Comparison of ENCODE assay signal across 31 cellular contexts in the genomic region with DNA sequence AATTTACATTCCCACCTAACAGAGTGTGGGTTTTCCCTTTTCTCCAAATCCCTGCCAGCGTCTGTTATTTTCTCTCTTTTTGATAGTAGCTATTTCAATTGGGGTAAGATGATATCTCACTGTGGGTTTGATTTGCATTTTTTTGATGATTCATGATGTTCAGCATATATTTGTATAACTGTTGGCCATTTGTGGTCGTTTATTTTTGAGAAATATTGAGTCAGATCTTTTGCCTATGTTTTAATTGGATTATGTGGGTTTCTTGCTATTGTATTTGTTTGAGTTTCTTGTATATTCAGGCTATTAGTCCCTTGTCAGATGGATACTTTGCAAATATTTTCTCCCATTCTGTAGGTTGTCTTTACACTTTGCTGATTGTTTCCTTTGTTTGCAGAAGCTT.
DNase-seq lines count a peak whose midpoint lies in the region; ATAC-seq and TF ChIP-seq lines count a peak whose summit lies in the region.
"Had no signal": no experiment of that assay in that cellular context is flagged by ENCODE, and none has a peak within 500 bp of the region (broad histone marks: within the 10 kb centered on the region; RNA-seq: fewer than 3 reads in every experiment).

No MANE protein-coding gene starts in this region.

- H3K9me3 ChIP-seq in mammary epithelial cell (replicated peaks; ENCODE audit: insufficient read depth, low read length) (no peaks in the 10 kb centered on the region), breast epithelium (no peaks in the 10 kb centered on the region), sigmoid colon (no peaks in the 10 kb centered on the region)
- H3K9me3 ChIP-seq: adrenal gland, left lung, thoracic aorta, uterus had no signal

- H2AFZ ChIP-seq in mammary epithelial cell (ENCODE audit: low read depth, low read length): no peak overlapping the region
- H2AFZ ChIP-seq: GM23338, neural progenitor cell, parathyroid adenoma had no signal

- H3K36me3 ChIP-seq in mammary epithelial cell (ENCODE audit: insufficient read depth, low read length) (no peaks in the 10 kb centered on the region), breast epithelium (no peaks in the 10 kb centered on the region), sigmoid colon (no peaks in the 10 kb centered on the region)
- H3K36me3 ChIP-seq: adrenal gland, left lung, neural progenitor cell, right atrium auricular region, spleen, thoracic aorta, uterus had no signal

- no TSS peak for BruUV-seq in mammary epithelial cell (replicated peaks; lab: Mats Ljungman, UMichigan)

- no peaks in the 10 kb centered on the region for H3K27me3 ChIP-seq in mammary epithelial cell (ENCODE audit: insufficient read depth, low read length)
- H3K27me3 ChIP-seq in breast epithelium: no peaks in the 10 kb centered on the region
- no peaks in the 10 kb centered on the region for H3K27me3 ChIP-seq in sigmoid colon
- H3K27me3 ChIP-seq: adrenal gland, left lung, neural progenitor cell, right atrium auricular region, spleen, uterus had no signal

- no peak overlapping the region for H3K27ac ChIP-seq in mammary epithelial cell (ENCODE audit: insufficient read depth, low read depth, low read length)
- H3K27ac ChIP-seq in breast epithelium: no peak overlapping the region
- no peak overlapping the region for H3K27ac ChIP-seq in sigmoid colon
- H3K27ac ChIP-seq: adrenal gland, left lung, neural progenitor cell, parathyroid adenoma, right atrium auricular region, spleen, thoracic aorta, uterus had no signal

- DNase-seq in mammary epithelial cell (peak; percentile 67), breast epithelium (ENCODE audit: low spot score in 2 of 2) (no peak), NCI-H748 treated with DMSO at 0.1 percent for 48 hours (lab: John Stamatoyannopoulos, UW) (peak; percentile 83), choroid plexus epithelial cell (ENCODE audit: low read depth) (peak; percentile 39), sigmoid colon (no peak)
- no peak for DNase-seq in stimulated activated CD4-positive, alpha-beta T cell treated with anti-CD3 and anti-CD28 coated beads, Interleukin-4, amount 100 ng/mL, for 4 hours
- DNase-seq in activated CD8-positive, alpha-beta memory T cell treated with anti-CD3 and anti-CD28 coated beads, Interleukin-2, amount 50 U/mL, for 4 hours: no peak
- DNase-seq: activated CD4-positive, alpha-beta memory T cell treated with anti-CD3 and anti-CD28 coated beads for 36 hours; activated CD4-positive, CD25-positive, alpha-beta regulatory T cell treated with anti-CD3 and anti-CD28 coated beads, Interleukin-2, amount 50 U/mL, for 72 hours; activated naive CD4-positive, alpha-beta T cell treated with anti-CD3 and anti-CD28 coated beads for 36 hours; adrenal gland; CD4-positive, alpha-beta T cell; effector CD4-positive, alpha-beta T cell; HFFc6; left lung; mesenchymal stem cell; NCI-H1105 treated with DMSO at 0.1 percent for 48 hours; NCI-H187 treated with DMSO at 0.1 percent for 48 hours; NCI-H2227 treated with DMSO at 0.1 percent for 48 hours; spleen; stimulated activated CD4-positive, alpha-beta T cell treated with anti-CD3 and anti-CD28 coated beads, Interleukin-2, amount 100 ng/mL, for 24 hours; stimulated activated CD8-positive, alpha-beta memory T cell treated with anti-CD3 and anti-CD28 coated beads, Interleukin-4, amount 100 ng/mL, for 48 hours; T-helper 17 cell; uterus had no signal

- no peak for ATAC-seq in HG03378 (IDR thresholded peaks at IDR 0.05; ENCODE audit: unreplicated experiment)
- ATAC-seq: GM23338, K562, left lung, T-helper 17 cell had no signal

- no peaks in the 10 kb centered on the region for H4K20me1 ChIP-seq in mammary epithelial cell (ENCODE audit: insufficient read depth, low read length)

- CTCF ChIA-PET in mammary epithelial cell (lab: Charles Lee; ENCODE audit: low non-redundant PET): no interaction called here

- intact Hi-C loops in mammary epithelial cell (cut with micrococcal nuclease): no loop called here
- intact Hi-C loops in breast epithelium (cut with DNase I; ENCODE audit: low total_unique reads): no loop called here
- intact Hi-C loops in sigmoid colon (cut with DNase I): no loop called here

- in situ Hi-C loops in mammary epithelial cell (cut with MboI; ENCODE audit: low sequenced_read_pairs in 2 of 2): no loop called here

- H3K9ac ChIP-seq in mammary epithelial cell (ENCODE audit: insufficient read depth, low read length): no peak overlapping the region
- H3K9ac ChIP-seq: neural progenitor cell, parathyroid adenoma had no signal

- no peak for TF ChIP-seq EP300 in sigmoid colon (IDR thresholded peaks at IDR 0.05)

- no peak for TF ChIP-seq CTCF in mammary epithelial cell (conservative IDR thresholded peaks at IDR 0.05 in 1 of 2, IDR thresholded peaks at IDR 0.05 in 1 of 2; ENCODE audit: extremely low read depth in 1 of 2, insufficient read depth in 1 of 2, low read depth in 1 of 2, low read length in 2 of 2)
- TF ChIP-seq CTCF in breast epithelium (IDR thresholded peaks at IDR 0.05): no peak
- no peak for TF ChIP-seq CTCF in choroid plexus epithelial cell (conservative IDR thresholded peaks at IDR 0.05; ENCODE audit: low read depth, low read length)
- TF ChIP-seq CTCF in sigmoid colon (IDR thresholded peaks at IDR 0.05): no peak

- H3K4me1 ChIP-seq in mammary epithelial cell (ENCODE audit: insufficient read depth, low read length): peaks cover 18% of the 10 kb centered on the region
- H3K4me1 ChIP-seq in breast epithelium: no peaks in the 10 kb centered on the region
- no peaks in the 10 kb centered on the region for H3K4me1 ChIP-seq in sigmoid colon
- H3K4me1 ChIP-seq: adrenal gland, left lung, neural progenitor cell, parathyroid adenoma, right atrium auricular region, spleen, uterus had no signal

- no peaks in the 10 kb centered on the region for H3K79me2 ChIP-seq in mammary epithelial cell (ENCODE audit: insufficient read depth, low read length)
- H3K79me2 ChIP-seq: parathyroid adenoma had no signal

- dilution Hi-C loops in mammary epithelial cell (cut with HindIII; ENCODE audit: low sequenced_read_pairs): no loop called here

- H3K4me3 ChIP-seq in mammary epithelial cell (replicated peaks in 1 of 3; ENCODE audit: insufficient read depth in 1 of 3, low read depth in 2 of 3, low read length in 3 of 3): no peak overlapping the region
- no peak overlapping the region for H3K4me3 ChIP-seq in breast epithelium
- no peak overlapping the region for H3K4me3 ChIP-seq in choroid plexus epithelial cell (ENCODE audit: low read depth, low read length)
- no peak overlapping the region for H3K4me3 ChIP-seq in sigmoid colon
- H3K4me3 ChIP-seq: adrenal gland, GM23338, K562, left lung, neural progenitor cell, right atrium auricular region, spleen, thoracic aorta, uterus had no signal

- WGBS in mammary epithelial cell (ENCODE audit: low coverage, missing lambda C conversion rate): 23% methylated on average over 2 of the region's 2 CpGs
- WGBS in sigmoid colon, 2 donors: 48 to 56% methylated on average over 2 of the region's 2 CpGs

- peak overlapping the region; percentile 72 for H3K4me2 ChIP-seq in mammary epithelial cell (ENCODE audit: insufficient read depth, low read depth, low read length)
- H3K4me2 ChIP-seq: GM23338, neural progenitor cell had no signal

- TF ChIP-seq POLR2A in breast epithelium (IDR thresholded peaks at IDR 0.05): no peak
- no peak for TF ChIP-seq POLR2A in sigmoid colon (IDR thresholded peaks at IDR 0.05)

Comparison
In these comparisons a context has a peak if more than half of its experiments do, and no peak if none do; other contexts are left out.
1. DNase-seq: peak in mammary epithelial cell (single experiment), NCI-H748 treated with DMSO at 0.1 percent for 48 hours (single experiment) and choroid plexus epithelial cell (single experiment); none in breast epithelium (0 of 2), stimulated activated CD4-positive, alpha-beta T cell treated with anti-CD3 and anti-CD28 coated beads, Interleukin-4, amount 100 ng/mL, for 4 hours (0 of 2), sigmoid colon (single experiment) and activated CD8-positive, alpha-beta memory T cell treated with anti-CD3 and anti-CD28 coated beads, Interleukin-2, amount 50 U/mL, for 4 hours (single experiment).